15 cellular contexts compared by ENCODE assay signal in the genomic region with DNA sequence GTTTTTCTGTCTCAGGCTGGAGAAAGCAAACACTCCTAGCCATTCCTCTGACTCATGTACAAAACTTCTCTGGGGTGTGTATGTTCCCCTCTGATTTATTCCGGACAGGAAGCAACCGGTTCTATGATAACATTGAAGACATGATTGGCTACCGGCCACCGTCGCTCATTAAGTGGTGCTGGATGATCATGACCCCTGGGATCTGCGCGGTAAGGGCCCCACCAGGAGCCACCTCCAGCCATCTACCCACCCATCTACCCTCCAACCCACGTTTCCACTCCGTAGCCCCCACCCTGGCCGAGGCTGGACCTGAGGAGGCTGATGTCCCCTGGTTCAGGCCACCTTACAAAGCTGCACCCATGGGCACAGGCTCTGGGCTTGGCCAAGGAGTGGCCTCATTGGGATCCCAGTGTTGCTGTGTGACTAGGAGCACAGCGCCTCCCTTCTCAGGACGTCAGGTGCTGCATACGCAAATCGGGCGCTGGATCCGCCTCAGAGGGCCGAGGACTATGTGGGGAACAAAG. TPM values are rescaled to one million over a fixed set of nuclear protein-coding genes. Genes with fewer than 3 reads are reported as not detected.
DNase-seq lines count a peak whose midpoint lies in the region; ATAC-seq and TF ChIP-seq lines count a peak whose summit lies in the region.
"Had no signal": no experiment of that assay in that cellular context is flagged by ENCODE, and none has a peak within 500 bp of the region (broad histone marks: within the 10 kb centered on the region; RNA-seq: fewer than 3 reads in every experiment).

No MANE protein-coding gene starts in this region.

- TF ChIP-seq POLR2A in breast epithelium (IDR thresholded peaks at IDR 0.05) (no peak), tibial nerve (IDR thresholded peaks at IDR 0.05) (no peak)

- no peak overlapping the region for H3K9ac ChIP-seq in adipocyte (ENCODE audit: low read length)

- H3K4me3 ChIP-seq in breast epithelium (no peak overlapping the region), adipocyte (ENCODE audit: low read length) (no peak overlapping the region), tibial nerve (no peak overlapping the region)
- H3K4me3 ChIP-seq: hepatocyte had no signal

- H3K27me3 ChIP-seq in breast epithelium (no peaks in the 10 kb centered on the region), adipocyte (replicated peaks; ENCODE audit: control insufficient read depth, insufficient read depth, low read length) (peaks cover 27% of the 10 kb centered on the region), tibial nerve (no peaks in the 10 kb centered on the region)
- H3K27me3 ChIP-seq: hepatocyte had no signal

- POLR2A ChIA-PET in MCF 10A (lab: Yijun Ruan, JAX): no interaction called here
- POLR2A ChIA-PET in activated CD4-positive, alpha-beta memory T cell treated with anti-CD3 and anti-CD28 coated beads, Interleukin-2, amount 10 ng/mL, durations not matched to agents 7 days and 5 days (lab: Charles Lee): no interaction called here

- H3K9me3 ChIP-seq in breast epithelium: no peaks in the 10 kb centered on the region
- no peaks in the 10 kb centered on the region for H3K9me3 ChIP-seq in adipocyte (ENCODE audit: control insufficient read depth, low read length)
- no peaks in the 10 kb centered on the region for H3K9me3 ChIP-seq in tibial nerve

- no peaks in the 10 kb centered on the region for H3K4me1 ChIP-seq in breast epithelium
- H3K4me1 ChIP-seq in adipocyte (ENCODE audit: control insufficient read depth, insufficient read depth, low read length): peaks cover 24% of the 10 kb centered on the region
- peaks cover 0 to 22% (median 0%) of the 10 kb centered on the region in 4 donors for H3K4me1 ChIP-seq in tibial nerve

- no peaks in the 10 kb centered on the region for H3K36me3 Mint-ChIP-seq in MCF 10A (ENCODE audit: insufficient read depth, unreplicated experiment)
- H3K36me3 Mint-ChIP-seq in activated CD4-positive, alpha-beta memory T cell treated with anti-CD3 and anti-CD28 coated beads, Interleukin-2, amount 10 ng/mL, durations not matched to agents 7 days and 5 days (ENCODE audit: low read depth): no peaks in the 10 kb centered on the region

- H3K27ac ChIP-seq in breast epithelium (no peak overlapping the region), tibial nerve (peak overlapping the region in 3 of 4 donors; percentile 26 to 77 (median 77))
- H3K27ac ChIP-seq: hepatocyte had no signal

- 58 to 64% methylated on average over 17 of the region's 17 CpGs for WGBS in tibial nerve, 2 donors

- no peak for TF ChIP-seq EP300 in tibial nerve (IDR thresholded peaks at IDR 0.05)

- no peak overlapping the region for H3K4me3 Mint-ChIP-seq in MCF 10A (ENCODE audit: unreplicated experiment)
- H3K4me3 Mint-ChIP-seq in activated CD4-positive, alpha-beta memory T cell treated with anti-CD3 and anti-CD28 coated beads, Interleukin-2, amount 10 ng/mL, durations not matched to agents 7 days and 5 days: no peak overlapping the region

- CTCF ChIA-PET in MCF 10A (lab: Yijun Ruan, JAX): interaction anchor here (0.7 kb wide), 2 partner anchors 12 to 357 kb away, joined by 3 read pairs; no protein-coding TSS in a partner anchor
- CTCF ChIA-PET in activated CD4-positive, alpha-beta memory T cell treated with anti-CD3 and anti-CD28 coated beads, Interleukin-2, amount 10 ng/mL, durations not matched to agents 7 days and 5 days (lab: Charles Lee): no interaction called here

- BruUV-seq in MCF 10A (replicated peaks; lab: Mats Ljungman, UMichigan): no TSS peak

- H3K36me3 ChIP-seq in breast epithelium (no peaks in the 10 kb centered on the region), adipocyte (ENCODE audit: control insufficient read depth, insufficient read depth, low read length, severe bottlenecking) (no peaks in the 10 kb centered on the region), tibial nerve (no peaks in the 10 kb centered on the region)

- intact Hi-C loops in MCF 10A (cut with micrococcal nuclease): no loop called here
- intact Hi-C loops in breast epithelium (cut with DNase I; ENCODE audit: low total_unique reads): no loop called here
- intact Hi-C loops in left cardiac atrium (cut with DNase I): no loop called here

- peak overlapping the region; percentile 86 for H3K27ac Mint-ChIP-seq in MCF 10A (ENCODE audit: low read depth, unreplicated experiment)
- no peak overlapping the region for H3K27ac Mint-ChIP-seq in activated CD4-positive, alpha-beta memory T cell treated with anti-CD3 and anti-CD28 coated beads, Interleukin-2, amount 10 ng/mL, durations not matched to agents 7 days and 5 days

- DNase-seq in MCF 10A (ENCODE audit: unreplicated experiment): peak; percentile 63
- DNase-seq in breast epithelium (ENCODE audit: low spot score in 2 of 2): no peak
- peak; percentile 33 for DNase-seq in adipocyte (ENCODE audit: low read depth)
- peak; percentile 61 for DNase-seq in left cardiac atrium
- no peak for DNase-seq in tibial nerve (ENCODE audit: low spot score in 2 of 2)
- no peak for DNase-seq in central memory CD4-positive, alpha-beta T cell
- no peak for DNase-seq in SW 1271 (lab: John Stamatoyannopoulos, UW)
- no peak for DNase-seq in activated CD4-positive, alpha-beta memory T cell treated with anti-CD3 and anti-CD28 coated beads, Interleukin-2, amount 10 ng/mL, durations not matched to agents 7 days and 5 days
- DNase-seq: ACHN; activated naive CD4-positive, alpha-beta T cell treated with Interleukin-2 at 50 U/mL for 16 hours; DMS79; mesenchymal stem cell; NCI-H526 had no signal

- TF ChIP-seq CTCF in MCF 10A (IDR thresholded peaks at IDR 0.05; ENCODE audit: unreplicated experiment) (no peak), breast epithelium (IDR thresholded peaks at IDR 0.05) (no peak), tibial nerve (IDR thresholded peaks at IDR 0.05) (no peak)

- H3K27me3 Mint-ChIP-seq in MCF 10A (ENCODE audit: insufficient read depth, unreplicated experiment): no peaks in the 10 kb centered on the region
- H3K27me3 Mint-ChIP-seq in activated CD4-positive, alpha-beta memory T cell treated with anti-CD3 and anti-CD28 coated beads, Interleukin-2, amount 10 ng/mL, durations not matched to agents 7 days and 5 days: no peaks in the 10 kb centered on the region

- peaks cover 26% of the 10 kb centered on the region for H3K4me1 Mint-ChIP-seq in MCF 10A (ENCODE audit: insufficient read depth, unreplicated experiment)
- no peaks in the 10 kb centered on the region for H3K4me1 Mint-ChIP-seq in activated CD4-positive, alpha-beta memory T cell treated with anti-CD3 and anti-CD28 coated beads, Interleukin-2, amount 10 ng/mL, durations not matched to agents 7 days and 5 days

- H3K9me3 Mint-ChIP-seq in MCF 10A (ENCODE audit: unreplicated experiment): no peaks in the 10 kb centered on the region
- no peaks in the 10 kb centered on the region for H3K9me3 Mint-ChIP-seq in activated CD4-positive, alpha-beta memory T cell treated with anti-CD3 and anti-CD28 coated beads, Interleukin-2, amount 10 ng/mL, durations not matched to agents 7 days and 5 days

- peak in 1 of 2 donors; percentile 78 for ATAC-seq in left cardiac atrium

RNA-seq across cellular contexts. Expression of gene SLC6A1, which starts 58.5 kb away (rescaled TPM):
- not detected in 2 replicates for total RNA-seq in MCF 10A (2022)
- total RNA-seq in breast epithelium: under 1 TPM; under 0.01 to 0.32 (median 0.29) TPM
- total RNA-seq in left cardiac atrium: 1 to 10 TPM; 1.1 to 1.2 TPM
- 1 to 10 TPM; 3.9 to 7.3 (median 5.4) TPM for total RNA-seq in tibial nerve
- not detected for total RNA-seq in activated CD4-positive, alpha-beta memory T cell treated with anti-CD3 and anti-CD28 coated beads, Interleukin-2, amount 10 ng/mL, durations not matched to agents 7 days and 5 days
- total RNA-seq: dermis microvascular lymphatic vessel endothelial cell had no signal

Comparison
In these comparisons a context has a peak if more than half of its experiments do, and no peak if none do; other contexts are left out.
1. DNase-seq: peak in MCF 10A (single experiment), adipocyte (single experiment) and left cardiac atrium (single experiment); none in breast epithelium (0 of 2), tibial nerve (0 of 2), central memory CD4-positive, alpha-beta T cell (single experiment), SW 1271 (0 of 2) and activated CD4-positive, alpha-beta memory T cell treated with anti-CD3 and anti-CD28 coated beads, Interleukin-2, amount 10 ng/mL, durations not matched to agents 7 days and 5 days (single experiment).
2. H3K27ac ChIP-seq: peak in tibial nerve (3 of 4); none in breast epithelium (0 of 2).